15 cellular contexts compared by ENCODE assay signal in genomic region chr1:115507916-115508315, GRCh38.
DNase-seq lines count a peak whose midpoint lies in the region; ATAC-seq and TF ChIP-seq lines count a peak whose summit lies in the region.
"Had no signal": no experiment of that assay in that cellular context is flagged by ENCODE, and none has a peak within 500 bp of the region (broad histone marks: within the 10 kb centered on the region; RNA-seq: fewer than 3 reads in every experiment).

No MANE protein-coding gene starts in this region.

- H3K9ac ChIP-seq in Loucy (ENCODE audit: low read depth, low read length, poor library complexity, severe bottlenecking) = peak overlapping the region; percentile 73

- DNase-seq in DMS79 (lab: John Stamatoyannopoulos, UW) = peak; percentile 42
- DNase-seq in fibroblast of the aortic adventitia (ENCODE audit: low read depth) = peak; percentile 83
- DNase-seq in retinal pigment epithelial cell (ENCODE audit: low read depth) = peak; percentile 10
- no peak for DNase-seq in activated effector memory CD4-positive, alpha-beta T cell treated with Interleukin-2 at 50 U/mL for 16 hours
- DNase-seq: CD4-positive, CD25-positive, alpha-beta regulatory T cell; NCI-H2081 treated with DMSO at 0.1 percent for 48 hours; NCI-H524 treated with DMSO at 0.1 percent for 48 hours; Peyer's patch had no signal

- H4K20me1 ChIP-seq in Loucy (ENCODE audit: insufficient read depth, low read length, poor library complexity, severe bottlenecking) = no peaks in the 10 kb centered on the region

- peak overlapping the region; percentile 5; the same call in 1 of the 2 replicates for H2AFZ ChIP-seq in Loucy (ENCODE audit: low read length)

- H3K4me3 ChIP-seq in Loucy (ENCODE audit: low read length, poor library complexity, severe bottlenecking) = peak overlapping the region; percentile 66
- no peak overlapping the region for H3K4me3 ChIP-seq in fibroblast of the aortic adventitia (ENCODE audit: low read depth, low read length)
- no peak overlapping the region for H3K4me3 ChIP-seq in retinal pigment epithelial cell (ENCODE audit: low read length)
- H3K4me3 ChIP-seq: A549, GM23338, HAP-1, Peyer's patch had no signal

- H3F3A ChIP-seq in Loucy (ENCODE audit: low read depth) = peaks cover 5% of the 10 kb centered on the region; the same call in 1 of the 2 replicates

- no peak for TF ChIP-seq CTCF in Loucy (conservative IDR thresholded peaks at IDR 0.05; ENCODE audit: low read length)
- TF ChIP-seq CTCF in fibroblast of the aortic adventitia (IDR thresholded peaks at IDR 0.05; ENCODE audit: insufficient read depth, low read length) = no peak
- no peak for TF ChIP-seq CTCF in retinal pigment epithelial cell (conservative IDR thresholded peaks at IDR 0.05; ENCODE audit: low read depth, low read length)

- H3K9me2 ChIP-seq in Loucy (replicated peaks; ENCODE audit: low read depth, low read length) = no peaks in the 10 kb centered on the region

- H3K79me2 ChIP-seq in Loucy (ENCODE audit: insufficient read depth, low read length) = peaks cover 35% of the 10 kb centered on the region; the same call in 1 of the 2 replicates

- peaks cover 47% of the 10 kb centered on the region for H3K4me1 ChIP-seq in Loucy (ENCODE audit: insufficient read depth, low read length, poor library complexity, severe bottlenecking)
- H3K4me1 ChIP-seq: BE2C, HAP-1, Peyer's patch had no signal

- ATAC-seq in GM21526 (IDR thresholded peaks at IDR 0.05; ENCODE audit: low FRiP score, unreplicated experiment) = no peak
- ATAC-seq in HG03354 (IDR thresholded peaks at IDR 0.05; ENCODE audit: poor library complexity, severe bottlenecking, unreplicated experiment) = no peak

- no peaks in the 10 kb centered on the region for H3K36me3 ChIP-seq in Loucy (ENCODE audit: insufficient read depth, low read length)
- H3K36me3 ChIP-seq: BE2C, HAP-1, Peyer's patch had no signal

- peaks cover 5% of the 10 kb centered on the region; the same call in 1 of the 2 replicates for H3K9me3 ChIP-seq in Loucy (ENCODE audit: insufficient read depth, low read depth, low read length)
- H3K9me3 ChIP-seq: A549, BE2C, HAP-1, Peyer's patch had no signal

- peak overlapping the region; percentile 82 for H3K4me2 ChIP-seq in Loucy (ENCODE audit: low read depth, low read length, poor library complexity, severe bottlenecking)
- H3K4me2 ChIP-seq: A549, GM23338 had no signal

- H3K27me3 ChIP-seq in Loucy (ENCODE audit: insufficient read depth, low read length, poor library complexity, severe bottlenecking) = no peaks in the 10 kb centered on the region
- H3K27me3 ChIP-seq: BE2C, Peyer's patch had no signal
